8 cellular contexts compared by ENCODE assay signal in genomic region chr3:100210777-100211145, GRCh38. TPM values are rescaled to one million over a fixed set of nuclear protein-coding genes. Genes with fewer than 3 reads are reported as not detected.
DNase-seq lines count a peak whose midpoint lies in the region; ATAC-seq and TF ChIP-seq lines count a peak whose summit lies in the region.

No MANE protein-coding gene starts in this region.

- H3K9me3 ChIP-seq in heart left ventricle (no peaks in the 10 kb centered on the region), skeletal muscle tissue (ENCODE audit: control insufficient read depth in 3 of 3, low read length in 3 of 3) (no peaks in the 10 kb centered on the region)

- in situ Hi-C loops in SK-MEL-5 (cut with HindIII; ENCODE audit: low pct_unique_long_range_greater_than_20kb, low sequenced_read_pairs) = no loop called here

- TF ChIP-seq CTCF in heart left ventricle (IDR thresholded peaks at IDR 0.05) = no peak

- TF ChIP-seq POLR2A in heart left ventricle (IDR thresholded peaks at IDR 0.05) = no peak

- intact Hi-C loops in heart left ventricle (cut with DNase I) = no loop called here

- H3K4me3 ChIP-seq in heart left ventricle (no peak overlapping the region), skeletal muscle tissue (ENCODE audit: low read length in 3 of 3) (peak overlapping the region in 2 of 3 donors; percentile 12 to 48)

- H3K4me3 Mint-ChIP-seq in activated T-cell treated with anti-CD3 and anti-CD28 coated beads, Interleukin-2, amount 50 U/mL, for 4 hours = peak overlapping the region; percentile 20

- WGBS in heart left ventricle, 4 donors = 8 to 20% (median 11%) methylated on average over 3 of the region's 3 CpGs

- H3K27ac ChIP-seq in heart left ventricle (peak overlapping the region; percentile 27 to 77 (median 70)), skeletal muscle tissue (ENCODE audit: low read depth, low read length) (peak overlapping the region; percentile 72)

- H3K27me3 ChIP-seq in heart left ventricle = no peaks in the 10 kb centered on the region
- H3K27me3 ChIP-seq in skeletal muscle tissue (ENCODE audit: control insufficient read depth in 3 of 3, insufficient read depth in 3 of 3, low read length in 3 of 3) = no peaks in the 10 kb centered on the region

- no peaks in the 10 kb centered on the region for H3K36me3 Mint-ChIP-seq in activated T-cell treated with anti-CD3 and anti-CD28 coated beads, Interleukin-2, amount 50 U/mL, for 4 hours (ENCODE audit: insufficient read depth)

- peak in 1 of 2 donors; percentile 19 for ATAC-seq in activated T-cell treated with anti-CD3 and anti-CD28 coated beads, Interleukin-2, amount 50 U/mL, for 4 hours
- ATAC-seq in heart left ventricle (peak in 3 of 4 donors; percentile 31 to 88 (median 81)), HG03460 (IDR thresholded peaks at IDR 0.05; ENCODE audit: unreplicated experiment) (no peak)

- H3K4me1 ChIP-seq in heart left ventricle (peaks cover 0 to 24% (median 18%) of the 10 kb centered on the region in 12 donors), skeletal muscle tissue (ENCODE audit: control insufficient read depth in 3 of 3, insufficient read depth in 3 of 3, low read length in 3 of 3) (peaks cover 9 to 12% (median 10%) of the 10 kb centered on the region in 3 donors)

- no peak for DNase-seq in activated T-cell treated with anti-CD3 and anti-CD28 coated beads, Interleukin-2, amount 50 U/mL, for 4 hours
- DNase-seq in activated T-cell treated with anti-CD3 and anti-CD28 coated beads, Interleukin-2, amount 50 U/mL, for 48 hours = no peak
- DNase-seq in SK-MEL-5 (ENCODE audit: low read depth, low spot score) (peak; percentile 54), heart left ventricle (peak in 1 of 5 donors; percentile 40), NCI-H226 (no peak)
- no peak for DNase-seq in stimulated activated CD4-positive, alpha-beta T cell treated with anti-CD3 and anti-CD28 coated beads, Interleukin-15, amount 100 ng/mL, for 24 hours

- peaks cover 3% of the 10 kb centered on the region for H3K27me3 Mint-ChIP-seq in activated T-cell treated with anti-CD3 and anti-CD28 coated beads, Interleukin-2, amount 50 U/mL, for 4 hours (ENCODE audit: low read depth)

- peaks cover 18% of the 10 kb centered on the region for H3K4me1 Mint-ChIP-seq in activated T-cell treated with anti-CD3 and anti-CD28 coated beads, Interleukin-2, amount 50 U/mL, for 4 hours (ENCODE audit: low read depth)

- H3K9ac ChIP-seq in skeletal muscle tissue (ENCODE audit: low read depth in 1 of 3, low read length in 3 of 3) = peak overlapping the region in 1 of 3 donors; percentile 13

- H3K36me3 ChIP-seq in heart left ventricle (no peaks in the 10 kb centered on the region), skeletal muscle tissue (ENCODE audit: control insufficient read depth in 3 of 3, insufficient read depth in 3 of 3, low read length in 3 of 3) (no peaks in the 10 kb centered on the region)

- no peaks in the 10 kb centered on the region for H3K9me3 Mint-ChIP-seq in activated T-cell treated with anti-CD3 and anti-CD28 coated beads, Interleukin-2, amount 50 U/mL, for 4 hours

RNA-seq across cellular contexts. Expression of gene TBC1D23, which starts 50.0 kb away (rescaled TPM):
- total RNA-seq in activated T-cell treated with anti-CD3 and anti-CD28 coated beads, Interleukin-2, amount 50 U/mL, for 4 hours = 10 to 100 TPM; 10.5 to 19.0 (median 16.2) TPM
- 33.0 and 33.1 TPM in 2 replicates for total RNA-seq in SK-MEL-5 (2014; rRNA removed; shearing (Covaris generic))
- polyA plus RNA-seq in SK-MEL-5 (2015; cell fraction: cytosol; rRNA removed) = 13.1 and 20.3 TPM in 2 replicates
- polyA plus RNA-seq in SK-MEL-5 (2015; cell fraction: nucleus; rRNA removed) = 26.0 and 28.1 TPM in 2 replicates
- total RNA-seq in heart left ventricle (10 to 100 TPM; 17.7 to 38.3 (median 32.9) TPM), skeletal muscle tissue (45.9 TPM)
- polyA plus RNA-seq in heart left ventricle = 10 to 100 TPM; 13.6 to 41.7 TPM

Comparison
In these comparisons a context has a peak if more than half of its experiments do, and no peak if none do; other contexts are left out.
1. H3K4me3 ChIP-seq: peak in skeletal muscle tissue (2 of 3); none in heart left ventricle (0 of 12).